Comparison of ENCODE assay signal across 11 cellular contexts in the genomic region with DNA sequence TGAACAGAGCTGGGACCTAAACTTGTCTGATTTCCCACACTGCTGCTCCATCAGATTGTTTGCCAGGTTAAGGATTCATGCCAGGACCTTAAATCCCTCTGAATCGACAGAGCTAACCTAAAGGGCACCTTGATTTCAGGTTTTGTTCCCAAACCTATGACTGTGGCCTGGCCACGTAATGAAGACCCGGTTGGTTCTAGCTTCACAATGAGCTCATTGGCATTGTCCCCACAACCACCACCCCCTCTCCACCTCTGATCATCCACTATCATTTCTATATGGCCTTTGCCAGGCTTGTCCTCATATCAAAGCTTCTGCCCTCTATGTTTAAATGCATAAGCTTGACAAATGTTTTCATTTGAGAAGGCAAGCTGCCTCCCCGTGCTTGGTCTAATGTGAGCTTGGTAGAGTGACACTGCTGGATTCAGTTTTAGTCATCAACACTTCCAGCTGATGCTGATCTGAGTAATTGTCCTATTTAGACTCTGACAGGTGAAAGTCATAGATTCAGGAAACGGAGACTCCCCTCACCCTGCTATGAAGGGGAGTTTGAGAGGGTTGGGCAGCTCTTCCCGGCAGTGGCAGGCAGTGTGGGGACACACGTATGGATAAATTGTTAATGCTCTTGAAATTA.
DNase-seq lines count a peak whose midpoint lies in the region; ATAC-seq, FAIRE-seq and TF ChIP-seq lines count a peak whose summit lies in the region.
"Had no signal": no experiment of that assay in that cellular context is flagged by ENCODE, and none has a peak within 500 bp of the region (broad histone marks: within the 10 kb centered on the region; RNA-seq: fewer than 3 reads in every experiment).

No MANE protein-coding gene starts in this region.

- no peak for FAIRE-seq in urothelium cell line (lab: Jason Lieb, UNC)

- no peaks in the 10 kb centered on the region for H3K27me3 Mint-ChIP-seq in activated naive CD4-positive, alpha-beta T cell treated with anti-CD3 and anti-CD28 coated beads for 36 hours (ENCODE audit: low read depth)
- no peaks in the 10 kb centered on the region for H3K27me3 Mint-ChIP-seq in stimulated activated memory B cell treated with anti-CD40 and anti-IgM and Interleukin-4, amounts not matched to agents 10 μg/mL and 1 μg/mL and 100 μg/mL, for 72 hours
- H3K27me3 Mint-ChIP-seq: B cell; central memory CD8-positive, alpha-beta T cell had no signal

- H3K36me3 ChIP-seq in prostate gland (no peaks in the 10 kb centered on the region), suprapubic skin (no peaks in the 10 kb centered on the region)

- H3K27ac Mint-ChIP-seq in activated naive CD4-positive, alpha-beta T cell treated with anti-CD3 and anti-CD28 coated beads for 36 hours, result peak overlapping the region; percentile 21
- peak overlapping the region; percentile 41 for H3K27ac Mint-ChIP-seq in stimulated activated memory B cell treated with anti-CD40 and anti-IgM and Interleukin-4, amounts not matched to agents 10 μg/mL and 1 μg/mL and 100 μg/mL, for 72 hours
- H3K27ac Mint-ChIP-seq: B cell had no signal

- intact Hi-C loops in activated naive CD4-positive, alpha-beta T cell treated with anti-CD3 and anti-CD28 coated beads for 36 hours (cut with micrococcal nuclease), result loop anchor here (1.0 to 10.0 kb wide), 6 partner anchors 71 to 588 kb away; no protein-coding TSS in a partner anchor
- intact Hi-C loops in prostate gland (cut with DNase I), result no loop called here

- H3K4me1 Mint-ChIP-seq in activated naive CD4-positive, alpha-beta T cell treated with anti-CD3 and anti-CD28 coated beads for 36 hours (ENCODE audit: low read depth), result peaks cover 30% of the 10 kb centered on the region
- H3K4me1 Mint-ChIP-seq in stimulated activated memory B cell treated with anti-CD40 and anti-IgM and Interleukin-4, amounts not matched to agents 10 μg/mL and 1 μg/mL and 100 μg/mL, for 72 hours, result peaks cover 19% of the 10 kb centered on the region

- TF ChIP-seq POLR2A in prostate gland (IDR thresholded peaks at IDR 0.05) (no peak), suprapubic skin (IDR thresholded peaks at IDR 0.05) (no peak)

- H3K4me3 Mint-ChIP-seq in activated naive CD4-positive, alpha-beta T cell treated with anti-CD3 and anti-CD28 coated beads for 36 hours, result no peak overlapping the region
- H3K4me3 Mint-ChIP-seq in stimulated activated memory B cell treated with anti-CD40 and anti-IgM and Interleukin-4, amounts not matched to agents 10 μg/mL and 1 μg/mL and 100 μg/mL, for 72 hours, result no peak overlapping the region
- H3K4me3 Mint-ChIP-seq: B cell; central memory CD8-positive, alpha-beta T cell had no signal

- no peak overlapping the region for H3K4me3 ChIP-seq in prostate gland
- H3K4me3 ChIP-seq in suprapubic skin, result no peak overlapping the region

- CTCF ChIA-PET in activated naive CD4-positive, alpha-beta T cell treated with anti-CD3 and anti-CD28 coated beads for 36 hours (lab: Charles Lee), result interaction anchor here (0.6 to 1.2 kb wide), 4 partner anchors 14 to 403 kb away, joined by 3 to 4 read pairs (median 4); no protein-coding TSS in a partner anchor

- H3K27ac ChIP-seq in prostate gland, result no peak overlapping the region
- no peak overlapping the region for H3K27ac ChIP-seq in suprapubic skin
- H3K27ac ChIP-seq: VCaP had no signal

- H3K4me1 ChIP-seq in prostate gland (replicated peaks) (no peaks in the 10 kb centered on the region), suprapubic skin (peaks cover under 1% of the 10 kb centered on the region)

- peaks cover 13% of the 10 kb centered on the region for H3K9me3 Mint-ChIP-seq in activated naive CD4-positive, alpha-beta T cell treated with anti-CD3 and anti-CD28 coated beads for 36 hours
- H3K9me3 Mint-ChIP-seq in stimulated activated memory B cell treated with anti-CD40 and anti-IgM and Interleukin-4, amounts not matched to agents 10 μg/mL and 1 μg/mL and 100 μg/mL, for 72 hours, result peaks cover 2% of the 10 kb centered on the region

- no peaks in the 10 kb centered on the region for H3K9me3 ChIP-seq in prostate gland
- H3K9me3 ChIP-seq in suprapubic skin, result no peaks in the 10 kb centered on the region

- ATAC-seq in GM21717 (IDR thresholded peaks at IDR 0.05; ENCODE audit: unreplicated experiment) (peak; percentile 98), HG03354 (IDR thresholded peaks at IDR 0.05; ENCODE audit: poor library complexity, severe bottlenecking, unreplicated experiment) (peak; percentile 95)
- peak; percentile 74 for ATAC-seq in stimulated activated memory B cell treated with anti-CD40 and anti-IgM and Interleukin-4, amounts not matched to agents 10 μg/mL and 1 μg/mL and 100 μg/mL, for 72 hours

- TF ChIP-seq EP300 in suprapubic skin (IDR thresholded peaks at IDR 0.05), result no peak

- H3K27me3 ChIP-seq in prostate gland (replicated peaks; ENCODE audit: insufficient read depth), result no peaks in the 10 kb centered on the region
- no peaks in the 10 kb centered on the region for H3K27me3 ChIP-seq in suprapubic skin

- peaks cover 1% of the 10 kb centered on the region for H3K36me3 Mint-ChIP-seq in activated naive CD4-positive, alpha-beta T cell treated with anti-CD3 and anti-CD28 coated beads for 36 hours (ENCODE audit: low read depth)
- H3K36me3 Mint-ChIP-seq in stimulated activated memory B cell treated with anti-CD40 and anti-IgM and Interleukin-4, amounts not matched to agents 10 μg/mL and 1 μg/mL and 100 μg/mL, for 72 hours, result no peaks in the 10 kb centered on the region

- peak; percentile 73 for DNase-seq in activated naive CD4-positive, alpha-beta T cell treated with anti-CD3 and anti-CD28 coated beads for 36 hours
- DNase-seq in activated naive CD4-positive, alpha-beta T cell (lab: John Stamatoyannopoulos, UW), result no peak
- DNase-seq in prostate gland (ENCODE audit: low spot score) (no peak), suprapubic skin (ENCODE audit: low spot score in 2 of 2) (no peak), urothelium cell line (ENCODE audit: low spot score) (no peak)

- WGBS in prostate gland, result 81% methylated on average over 7 of the region's 7 CpGs
- 72% methylated on average over 7 of the region's 7 CpGs for WGBS in suprapubic skin

- TF ChIP-seq CTCF in prostate gland (IDR thresholded peaks at IDR 0.05) (no peak), suprapubic skin (IDR thresholded peaks at IDR 0.05) (no peak)
